Comparison of ENCODE assay signal across 18 cellular contexts in genomic region chr22:50715250-50715649, GRCh38. TPM values are rescaled to one million over a fixed set of nuclear protein-coding genes. Genes with fewer than 3 reads are reported as not detected.
DNase-seq lines count a peak whose midpoint lies in the region; ATAC-seq, FAIRE-seq and TF ChIP-seq lines count a peak whose summit lies in the region.
"Had no signal": no experiment of that assay in that cellular context is flagged by ENCODE, and none has a peak within 500 bp of the region (broad histone marks: within the 10 kb centered on the region; RNA-seq: fewer than 3 reads in every experiment).

No MANE protein-coding gene starts in this region.

- ATAC-seq in Right ventricle myocardium superior (ENCODE audit: poor library complexity) (no peak), left cardiac atrium (no peak)
- no peak for ATAC-seq in activated CD4-positive, CD25-positive, alpha-beta regulatory T cell treated with anti-CD3 and anti-CD28 coated beads, Interleukin-2, amount 50 U/mL, for 24 hours
- ATAC-seq: HepG2 had no signal

- no peak for TF ChIP-seq POLR2A in spleen (IDR thresholded peaks at IDR 0.05)

- H3K36me3 ChIP-seq in kidney (ENCODE audit: control insufficient read depth in 1 of 2, insufficient read depth in 2 of 2, low read length in 2 of 2) = peaks cover 0 to 7% of the 10 kb centered on the region in 2 donors
- H3K36me3 ChIP-seq in spleen = peaks cover 0 to 51% (median 0%) of the 10 kb centered on the region in 6 donors

- H3K27ac ChIP-seq in kidney (ENCODE audit: low read depth in 2 of 2, low read length in 2 of 2) (no peak overlapping the region), spleen (peak overlapping the region in 5 of 8 donors; percentile 49 to 74 (median 55))

- H3K27me3 ChIP-seq in spleen (replicated peaks in 1 of 7) = peaks cover 0 to 3% (median 0%) of the 10 kb centered on the region in 7 donors
- H3K27me3 ChIP-seq: BLaER1 had no signal

- peak; percentile 8 for DNase-seq in Right ventricle myocardium superior
- DNase-seq in left cardiac atrium = no peak
- DNase-seq in kidney = peak; percentile 55
- no peak for DNase-seq in spleen
- DNase-seq in HuH-7.5 (ENCODE audit: low spot score) = no peak
- no peak for DNase-seq in NCI-H2107 (lab: John Stamatoyannopoulos, UW)
- DNase-seq: 8988T, AML-193, DMS53, GF-D8, HCEC 1CT, HFFc6 had no signal

- intact Hi-C loops in Right ventricle myocardium superior (cut with DNase I) (no loop called here), left cardiac atrium (cut with DNase I) (no loop called here), kidney (cut with DNase I) (no loop called here), spleen (cut with DNase I; ENCODE audit: low total_unique reads) (no loop called here)

- H3K4me1 ChIP-seq in kidney (ENCODE audit: control insufficient read depth in 1 of 2, insufficient read depth in 1 of 2, low read depth in 1 of 2, low read length in 2 of 2) = no peaks in the 10 kb centered on the region
- H3K4me1 ChIP-seq in spleen = peaks cover 0 to 89% (median 36%) of the 10 kb centered on the region in 6 donors

- no peak for FAIRE-seq in kidney (lab: Jason Lieb, UNC)
- FAIRE-seq: GM19239, HepG2, HTR-8/SVneo had no signal

- H3K9ac ChIP-seq in kidney (ENCODE audit: low read length in 2 of 2) = no peak overlapping the region
- H3K9ac ChIP-seq: BLaER1 had no signal

- H3K4me3 ChIP-seq in kidney (ENCODE audit: low read length in 2 of 2) = no peak overlapping the region
- no peak overlapping the region for H3K4me3 ChIP-seq in spleen
- H3K4me3 ChIP-seq: BLaER1 had no signal

- WGBS in spleen, 5 donors = 68 to 88% (median 77%) methylated on average over 9 of the region's 9 CpGs

- H3K9me3 ChIP-seq in kidney (ENCODE audit: control insufficient read depth in 1 of 2, low read length in 2 of 2) (no peaks in the 10 kb centered on the region), spleen (no peaks in the 10 kb centered on the region)
- H3K9me3 ChIP-seq: BLaER1 had no signal

- TF ChIP-seq CTCF in kidney (IDR thresholded peaks at IDR 0.05; ENCODE audit: borderline replicate concordance, extremely low read depth, insufficient read depth) = no peak
- TF ChIP-seq CTCF in spleen (IDR thresholded peaks at IDR 0.05 in 8 of 11, conservative IDR thresholded peaks at IDR 0.05 in 3 of 11) = no peak

RNA-seq across cellular contexts. Expression of gene ACR, which starts 22.8 kb away (rescaled TPM):
- total RNA-seq in Right ventricle myocardium superior = 0.43 TPM
- 1 to 10 TPM in 1 of 2 donors, not detected in 1; 1.5 TPM for total RNA-seq in left cardiac atrium
- 1.6 TPM for total RNA-seq in kidney
- 1.0 TPM for polyA plus RNA-seq in kidney (ENCODE audit: insufficient read depth, low read depth, low replicate concordance)
- 10 to 100 TPM in 1 of 7 donors, 1 to 10 TPM in 5, under 1 TPM in 1; 0.88 to 12.5 (median 2.3) TPM for total RNA-seq in spleen
- 1 to 10 TPM in 1 of 3 donors, under 1 TPM in 2; 0.21 to 1.2 (median 0.67) TPM for polyA plus RNA-seq in spleen
- total RNA-seq: H4, HepG2, HFFc6 had no signal

RNA-seq across cellular contexts. Expression of gene SHANK3, which starts 42.6 kb away (rescaled TPM):
- total RNA-seq in Right ventricle myocardium superior (19.3 TPM), left cardiac atrium (10 to 100 TPM; 19.5 to 34.1 TPM), kidney (40.5 TPM), spleen (100 to 1,000 TPM in 3 of 7 donors, 10 to 100 TPM in 4; 55.5 to 264 (median 89.1) TPM)
- polyA plus RNA-seq in kidney (ENCODE audit: insufficient read depth, low read depth, low replicate concordance) (8.8 TPM), spleen (100 to 1,000 TPM in 1 of 3 donors, 10 to 100 TPM in 1, 1 to 10 TPM in 1; 9.9 to 112 (median 31.8) TPM)

Comparison
In these comparisons a context has a peak if more than half of its experiments do, and no peak if none do; other contexts are left out.
1. DNase-seq: peak in Right ventricle myocardium superior (single experiment) and kidney (single experiment); none in left cardiac atrium (single experiment), spleen (single experiment), HuH-7.5 (single experiment) and NCI-H2107 (single experiment).
2. H3K27ac ChIP-seq: peak in spleen (5 of 8); none in kidney (0 of 2).